ENCODE assay signal across 2 cellular contexts in genomic region chr2:10419553-10420257, GRCh38.
TF ChIP-seq lines count a peak whose summit lies in the region.

No MANE protein-coding gene starts in this region.

TF ChIP-seq in K562, 482 proteins besides CTCF, POLR2A, EP300 and RAD21:
- TF ChIP-seq KLF6 (CRISPR knock-in tag; IDR thresholded peaks at IDR 0.05; ENCODE audit: borderline replicate concordance) (no peak), MLLT1 (IDR thresholded peaks at IDR 0.05) (0 out of 4 replicates have a peak, but pooled peaks of 1 of the 2 experiments have one; percentile 29), PRMT5 (CRISPR knock-in tag; IDR thresholded peaks at IDR 0.05) (no peak), POLR2G (IDR thresholded peaks at IDR 0.05; ENCODE audit: low read depth, low read length) (0 out of 2 replicates have a peak, but pooled peaks have one; percentile 14)

TF ChIP-seq in SK-N-SH, 30 proteins besides CTCF, POLR2A, EP300 and RAD21:
- TF ChIP-seq RXRA (IDR thresholded peaks at IDR 0.05; ENCODE audit: borderline replicate concordance, low read depth) (no peak), TEAD4 (IDR thresholded peaks at IDR 0.05; ENCODE audit: borderline replicate concordance, insufficient read depth) (no peak), EZH2phosphoT487 (IDR thresholded peaks at IDR 0.05; ENCODE audit: borderline replicate concordance, low read depth) (no peak), PBX3 (IDR thresholded peaks at IDR 0.05) (no peak), USF2 (IDR thresholded peaks at IDR 0.05; ENCODE audit: borderline replicate concordance, low read depth, low read length) (no peak), REST (IDR thresholded peaks at IDR 0.05; ENCODE audit: low read depth, low read length) (no peak), ELF1 (IDR thresholded peaks at IDR 0.05) (no peak), NRF1 (IDR thresholded peaks at IDR 0.05; ENCODE audit: low read depth, low read length) (no peak), TCF12 (IDR thresholded peaks at IDR 0.05) (no peak), SMC3 (IDR thresholded peaks at IDR 0.05; ENCODE audit: low read depth, low read length) (no peak), SIN3A (IDR thresholded peaks at IDR 0.05; ENCODE audit: borderline replicate concordance, low read depth, low read length) (no peak), MAX (IDR thresholded peaks at IDR 0.05; ENCODE audit: low read depth) (no peak), RFX5 (IDR thresholded peaks at IDR 0.05; ENCODE audit: low read length) (no peak), TAF1 (IDR thresholded peaks at IDR 0.05; ENCODE audit: borderline replicate concordance, low read depth, low read length) (no peak), NFIC (IDR thresholded peaks at IDR 0.05; ENCODE audit: borderline replicate concordance) (no peak), IRF3 (IDR thresholded peaks at IDR 0.05; ENCODE audit: low read depth, low read length) (no peak), GATA2 (CRISPR knock-in tag; IDR thresholded peaks at IDR 0.05) (no peak)
